1 cellular context compared by ENCODE assay signal in the genomic region with DNA sequence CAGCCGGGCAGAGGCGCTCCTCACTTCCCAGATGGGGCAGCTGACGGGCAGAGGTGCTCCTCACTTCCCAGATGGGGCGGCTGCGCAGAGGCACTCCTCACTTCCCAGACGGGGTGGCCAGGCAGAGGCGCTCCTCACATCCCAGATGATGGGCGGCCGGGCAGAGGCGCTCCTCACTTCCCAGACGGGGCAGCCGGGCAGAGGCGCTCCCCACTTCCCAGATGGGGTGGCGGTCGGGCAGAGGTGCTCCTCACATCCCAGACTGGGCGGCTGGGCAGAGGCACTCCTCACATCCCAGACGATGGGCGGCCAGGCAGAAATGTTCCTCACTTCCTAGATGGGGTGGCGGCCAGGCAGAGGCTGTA.
A peak's percentile ranks its signal among the peaks of the same experiment; 100 is the strongest.
"Not testable (repeated sequence)": the region's sequence is repeated elsewhere in the genome, so short reads cannot be mapped to it uniquely, and the experiment has no call there.

No MANE protein-coding gene starts in this region.

- 0 out of 2 replicates have a peak overlapping the region, but pooled peaks have one; percentile 2 for H3K4me3 ChIP-seq in BLaER1

- H3K4me2 ChIP-seq in BLaER1, result not testable (repeated sequence)

- H3K27me3 ChIP-seq in BLaER1, result not testable (repeated sequence)

- H3K9ac ChIP-seq in BLaER1, result not testable (repeated sequence)

- not testable (repeated sequence) for H3K4me1 ChIP-seq in BLaER1

- not testable (repeated sequence) for H3K27ac ChIP-seq in BLaER1

- H3K36me3 ChIP-seq in BLaER1, result not testable (repeated sequence)

- not testable (repeated sequence) for H4K20me1 ChIP-seq in BLaER1

- H3K9me3 ChIP-seq in BLaER1, result peaks cover 33% of the 10 kb centered on the region
